In genomic region chr22:35394810-35395563, GRCh38 we compare ENCODE assay signal across 20 cellular contexts. TPM values are rescaled to one million over a fixed set of nuclear protein-coding genes. Genes with fewer than 3 reads are reported as not detected.
A peak's percentile ranks its signal among the peaks of the same experiment; 100 is the strongest.
DNase-seq lines count a peak whose midpoint lies in the region; ATAC-seq and TF ChIP-seq lines count a peak whose summit lies in the region.
"Had no signal": no experiment of that assay in that cellular context is flagged by ENCODE, and none has a peak within 500 bp of the region (broad histone marks: within the 10 kb centered on the region; RNA-seq: fewer than 3 reads in every experiment).

No MANE protein-coding gene starts in this region.

- no peak overlapping the region for H3K4me3 Mint-ChIP-seq in natural killer cell
- H3K4me3 Mint-ChIP-seq in natural killer cell treated with Interleukin-12 subunit alpha and Interleukin-12 subunit beta and Interleukin-15 and Interleukin-18, amount 100 ng/mL, for 72 hours, result no peak overlapping the region
- H3K4me3 Mint-ChIP-seq in dendritic cell treated with granulocyte-macrophage colony-stimulating factor and Interleukin-4, amounts not matched to agents 40 ng/mL and 50 ng/mL, for 4 days, result no peak overlapping the region
- no peak overlapping the region for H3K4me3 Mint-ChIP-seq in stimulated activated memory B cell treated with anti-CD40 and anti-IgM and Interleukin-4, amounts not matched to agents 10 μg/mL and 1 μg/mL and 100 μg/mL, for 72 hours
- no peak overlapping the region for H3K4me3 Mint-ChIP-seq in CD8-positive, alpha-beta T cell
- H3K4me3 Mint-ChIP-seq in MCF 10A (ENCODE audit: unreplicated experiment), result no peak overlapping the region

- CTCF ChIA-PET in CD8-positive, alpha-beta T cell (lab: Charles Lee), result no interaction called here
- CTCF ChIA-PET in MCF 10A (lab: Yijun Ruan, JAX), result interaction anchor here (0.6 kb wide), 1 partner anchor 836 kb away, joined by 3 read pairs; no protein-coding TSS in a partner anchor

- no peak for DNase-seq in natural killer cell
- DNase-seq in natural killer cell treated with Interleukin-12 subunit alpha and Interleukin-12 subunit beta and Interleukin-15 and Interleukin-18, amount 100 ng/mL, for 72 hours (ENCODE audit: low spot score), result no peak
- no peak for DNase-seq in DMS 273 (lab: John Stamatoyannopoulos, UW; ENCODE audit: unreplicated experiment)
- no peak for DNase-seq in CD8-positive, alpha-beta T cell
- no peak for DNase-seq in MCF 10A (ENCODE audit: unreplicated experiment)
- DNase-seq: 8988T, AML-193, GOT3, HCEC 1CT, Kasumi-1, MG63, NCI-H1417, NCI-H1694 treated with DMSO at 0.1 percent for 48 hours, NCI-H2081 treated with DMSO at 0.1 percent for 48 hours, NCI-H2171 treated with DMSO at 0.1 percent for 48 hours, NCI-H526, Right ventricle myocardium superior had no signal

- H3K36me3 Mint-ChIP-seq in natural killer cell, result no peaks in the 10 kb centered on the region
- H3K36me3 Mint-ChIP-seq in natural killer cell treated with Interleukin-12 subunit alpha and Interleukin-12 subunit beta and Interleukin-15 and Interleukin-18, amount 100 ng/mL, for 72 hours, result no peaks in the 10 kb centered on the region
- peaks cover 54% of the 10 kb centered on the region for H3K36me3 Mint-ChIP-seq in dendritic cell treated with granulocyte-macrophage colony-stimulating factor and Interleukin-4, amounts not matched to agents 40 ng/mL and 50 ng/mL, for 4 days (ENCODE audit: low read depth)
- peaks cover 25% of the 10 kb centered on the region for H3K36me3 Mint-ChIP-seq in stimulated activated memory B cell treated with anti-CD40 and anti-IgM and Interleukin-4, amounts not matched to agents 10 μg/mL and 1 μg/mL and 100 μg/mL, for 72 hours
- peaks cover 6% of the 10 kb centered on the region for H3K36me3 Mint-ChIP-seq in CD8-positive, alpha-beta T cell
- peaks cover 4% of the 10 kb centered on the region for H3K36me3 Mint-ChIP-seq in MCF 10A (ENCODE audit: insufficient read depth, unreplicated experiment)

- H3K27me3 Mint-ChIP-seq in natural killer cell (ENCODE audit: low read depth in 2 of 2), result no peaks in the 10 kb centered on the region
- no peaks in the 10 kb centered on the region for H3K27me3 Mint-ChIP-seq in natural killer cell treated with Interleukin-12 subunit alpha and Interleukin-12 subunit beta and Interleukin-15 and Interleukin-18, amount 100 ng/mL, for 72 hours
- H3K27me3 Mint-ChIP-seq in dendritic cell treated with granulocyte-macrophage colony-stimulating factor and Interleukin-4, amounts not matched to agents 40 ng/mL and 50 ng/mL, for 4 days, result no peaks in the 10 kb centered on the region
- no peaks in the 10 kb centered on the region for H3K27me3 Mint-ChIP-seq in stimulated activated memory B cell treated with anti-CD40 and anti-IgM and Interleukin-4, amounts not matched to agents 10 μg/mL and 1 μg/mL and 100 μg/mL, for 72 hours
- peaks cover under 1% of the 10 kb centered on the region for H3K27me3 Mint-ChIP-seq in CD8-positive, alpha-beta T cell (ENCODE audit: low read depth)
- H3K27me3 Mint-ChIP-seq in MCF 10A (ENCODE audit: insufficient read depth, unreplicated experiment), result no peaks in the 10 kb centered on the region

- TF ChIP-seq CTCF in natural killer cell (IDR thresholded peaks at IDR 0.05) (no peak), MCF 10A (IDR thresholded peaks at IDR 0.05; ENCODE audit: unreplicated experiment) (no peak)
- TF ChIP-seq CTCF in CD8-positive, alpha-beta T cell (IDR thresholded peaks at IDR 0.05), result no peak

- no peaks in the 10 kb centered on the region for H3K9me3 ChIP-seq in CD8-positive, alpha-beta T cell (ENCODE audit: low read length)
- H3K9me3 ChIP-seq: MG63 had no signal

- ATAC-seq in natural killer cell, result no peak
- no peak for ATAC-seq in natural killer cell treated with Interleukin-12 subunit alpha and Interleukin-12 subunit beta and Interleukin-15 and Interleukin-18, amount 100 ng/mL, for 72 hours
- no peak for ATAC-seq in stimulated activated memory B cell treated with anti-CD40 and anti-IgM and Interleukin-4, amounts not matched to agents 10 μg/mL and 1 μg/mL and 100 μg/mL, for 72 hours
- no peak for ATAC-seq in CD8-positive, alpha-beta T cell

- H3K27me3 ChIP-seq in CD8-positive, alpha-beta T cell (ENCODE audit: insufficient read depth, low read length), result no peaks in the 10 kb centered on the region
- H3K27me3 ChIP-seq: MG63 had no signal

- no peak overlapping the region for H3K27ac ChIP-seq in CD8-positive, alpha-beta T cell (ENCODE audit: low read depth, low read length)
- H3K27ac ChIP-seq: C4-2B had no signal

- no peak overlapping the region for H3K4me3 ChIP-seq in CD8-positive, alpha-beta T cell (ENCODE audit: low read depth, low read length)
- H3K4me3 ChIP-seq: MG63 had no signal

- peak overlapping the region; percentile 75 to 78 for H3K27ac Mint-ChIP-seq in natural killer cell
- no peak overlapping the region for H3K27ac Mint-ChIP-seq in natural killer cell treated with Interleukin-12 subunit alpha and Interleukin-12 subunit beta and Interleukin-15 and Interleukin-18, amount 100 ng/mL, for 72 hours
- H3K27ac Mint-ChIP-seq in dendritic cell treated with granulocyte-macrophage colony-stimulating factor and Interleukin-4, amounts not matched to agents 40 ng/mL and 50 ng/mL, for 4 days, result peak overlapping the region; percentile 91
- H3K27ac Mint-ChIP-seq in stimulated activated memory B cell treated with anti-CD40 and anti-IgM and Interleukin-4, amounts not matched to agents 10 μg/mL and 1 μg/mL and 100 μg/mL, for 72 hours, result peak overlapping the region; percentile 67
- H3K27ac Mint-ChIP-seq in CD8-positive, alpha-beta T cell, result no peak overlapping the region
- H3K27ac Mint-ChIP-seq in MCF 10A (ENCODE audit: low read depth, unreplicated experiment), result no peak overlapping the region

- POLR2A ChIA-PET in CD8-positive, alpha-beta T cell (lab: Charles Lee), result no interaction called here
- POLR2A ChIA-PET in MCF 10A (lab: Yijun Ruan, JAX), result interaction anchor here (0.7 kb wide), 1 partner anchor 74 kb away, joined by 3 read pairs; no protein-coding TSS in a partner anchor

- H3K4me1 ChIP-seq in CD8-positive, alpha-beta T cell (ENCODE audit: insufficient read depth, low read length), result peaks cover 4% of the 10 kb centered on the region

- peaks cover 10 to 17% of the 10 kb centered on the region in 2 donors for H3K4me1 Mint-ChIP-seq in natural killer cell
- H3K4me1 Mint-ChIP-seq in natural killer cell treated with Interleukin-12 subunit alpha and Interleukin-12 subunit beta and Interleukin-15 and Interleukin-18, amount 100 ng/mL, for 72 hours (ENCODE audit: low read depth in 2 of 2), result peaks cover 9 to 14% of the 10 kb centered on the region in 2 donors
- H3K4me1 Mint-ChIP-seq in dendritic cell treated with granulocyte-macrophage colony-stimulating factor and Interleukin-4, amounts not matched to agents 40 ng/mL and 50 ng/mL, for 4 days (ENCODE audit: low read depth), result peaks cover 54% of the 10 kb centered on the region
- H3K4me1 Mint-ChIP-seq in stimulated activated memory B cell treated with anti-CD40 and anti-IgM and Interleukin-4, amounts not matched to agents 10 μg/mL and 1 μg/mL and 100 μg/mL, for 72 hours, result peaks cover 50% of the 10 kb centered on the region
- H3K4me1 Mint-ChIP-seq in CD8-positive, alpha-beta T cell (ENCODE audit: low read depth), result peaks cover 10% of the 10 kb centered on the region
- peaks cover 2% of the 10 kb centered on the region for H3K4me1 Mint-ChIP-seq in MCF 10A (ENCODE audit: insufficient read depth, unreplicated experiment)

- no peaks in the 10 kb centered on the region for H3K9me3 Mint-ChIP-seq in natural killer cell
- H3K9me3 Mint-ChIP-seq in natural killer cell treated with Interleukin-12 subunit alpha and Interleukin-12 subunit beta and Interleukin-15 and Interleukin-18, amount 100 ng/mL, for 72 hours, result no peaks in the 10 kb centered on the region
- H3K9me3 Mint-ChIP-seq in dendritic cell treated with granulocyte-macrophage colony-stimulating factor and Interleukin-4, amounts not matched to agents 40 ng/mL and 50 ng/mL, for 4 days, result no peaks in the 10 kb centered on the region
- H3K9me3 Mint-ChIP-seq in stimulated activated memory B cell treated with anti-CD40 and anti-IgM and Interleukin-4, amounts not matched to agents 10 μg/mL and 1 μg/mL and 100 μg/mL, for 72 hours, result no peaks in the 10 kb centered on the region
- H3K9me3 Mint-ChIP-seq in CD8-positive, alpha-beta T cell, result no peaks in the 10 kb centered on the region
- no peaks in the 10 kb centered on the region for H3K9me3 Mint-ChIP-seq in MCF 10A (ENCODE audit: unreplicated experiment)

- H3K36me3 ChIP-seq in CD8-positive, alpha-beta T cell (ENCODE audit: insufficient read depth, low read length), result no peaks in the 10 kb centered on the region

- no TSS peak for BruUV-seq in MCF 10A (replicated peaks; lab: Mats Ljungman, UMichigan)

- intact Hi-C loops in natural killer cell (cut with micrococcal nuclease), result no loop called here
- intact Hi-C loops in dendritic cell treated with granulocyte-macrophage colony-stimulating factor and Interleukin-4, amounts not matched to agents 40 ng/mL and 50 ng/mL, for 4 days (cut with micrococcal nuclease), result no loop called here
- intact Hi-C loops in CD8-positive, alpha-beta T cell (cut with DNase I, micrococcal nuclease), result no loop called here
- intact Hi-C loops in MCF 10A (cut with micrococcal nuclease), result loop anchor here (1.0 kb wide), 1 partner anchor 10 kb away; no protein-coding TSS in a partner anchor

RNA-seq across cellular contexts. Expression of gene MCM5, which starts 5.0 kb away (rescaled TPM):
- total RNA-seq in natural killer cell (10 to 100 TPM; 59.3 to 73.8 (median 61.5) TPM), MCF 10A (2022) (26.2 and 35.0 TPM in 2 replicates)
- 100 to 1,000 TPM; 169 to 339 TPM for total RNA-seq in natural killer cell treated with Interleukin-12 subunit alpha and Interleukin-12 subunit beta and Interleukin-15 and Interleukin-18, amount 100 ng/mL, for 72 hours
- 10 to 100 TPM; 29.3 to 32.0 TPM for total RNA-seq in CD8-positive, alpha-beta T cell

RNA-seq across cellular contexts. Expression of gene HMOX1, which starts 14.1 kb away (rescaled TPM):
- total RNA-seq in natural killer cell (10 to 100 TPM in 2 of 3 donors, 1 to 10 TPM in 1; 7.5 to 61.6 (median 15.9) TPM), MCF 10A (2022) (1.9 and 2.5 TPM in 2 replicates)
- total RNA-seq in natural killer cell treated with Interleukin-12 subunit alpha and Interleukin-12 subunit beta and Interleukin-15 and Interleukin-18, amount 100 ng/mL, for 72 hours, result 1 to 10 TPM; 4.9 to 7.3 TPM
- total RNA-seq in CD8-positive, alpha-beta T cell, result under 1 TPM; 0.52 to 0.83 TPM

Comparison
In these comparisons a context has a peak if more than half of its experiments do, and no peak if none do; other contexts are left out.
1. H3K27ac Mint-ChIP-seq: peak in natural killer cell (2 of 2), dendritic cell treated with granulocyte-macrophage colony-stimulating factor and Interleukin-4, amounts not matched to agents 40 ng/mL and 50 ng/mL, for 4 days (single experiment) and stimulated activated memory B cell treated with anti-CD40 and anti-IgM and Interleukin-4, amounts not matched to agents 10 μg/mL and 1 μg/mL and 100 μg/mL, for 72 hours (single experiment); none in natural killer cell treated with Interleukin-12 subunit alpha and Interleukin-12 subunit beta and Interleukin-15 and Interleukin-18, amount 100 ng/mL, for 72 hours (0 of 2), CD8-positive, alpha-beta T cell (single experiment) and MCF 10A (single experiment).